16 cellular contexts compared by ENCODE assay signal in genomic region chr11:26904801-26905200, GRCh38.
"Had no signal": no experiment of that assay in that cellular context is flagged by ENCODE, and none has a peak within 500 bp of the region (broad histone marks: within the 10 kb centered on the region; RNA-seq: fewer than 3 reads in every experiment).

No MANE protein-coding gene starts in this region.

- H3K27ac ChIP-seq: colonic mucosa, heart right ventricle, neutrophil, skin epidermis, tibial nerve, upper lobe of right lung had no signal

- H3K4me3 Mint-ChIP-seq: naive thymus-derived CD4-positive, alpha-beta T cell; nephron progenitor cell; stimulated activated effector memory CD8-positive, alpha-beta T cell treated with anti-CD3 and anti-CD28 coated beads, Interleukin-12 subunit alpha, Interleukin-12 subunit beta, amount 100 ng/mL, for 72 hours had no signal

- H3K27me3 Mint-ChIP-seq: naive thymus-derived CD4-positive, alpha-beta T cell had no signal

- H3K9me3 ChIP-seq: colonic mucosa, heart right ventricle, neutrophil, tibial nerve, upper lobe of right lung, vagina had no signal

- H3K27me3 ChIP-seq: colonic mucosa, heart right ventricle, neutrophil, tibial nerve, upper lobe of right lung, vagina had no signal

- H3K36me3 ChIP-seq: colonic mucosa, heart right ventricle, neutrophil, tibial nerve, upper lobe of right lung, vagina had no signal

- DNase-seq: colonic mucosa; dermis blood vessel endothelial cell; heart right ventricle; kidney glomerular epithelial cell; naive thymus-derived CD4-positive, alpha-beta T cell; nephron progenitor cell; posterior cingulate gyrus; stimulated activated CD4-positive, alpha-beta T cell treated with anti-CD3 and anti-CD28 coated beads, Interleukin-12 subunit alpha, Interleukin-12 subunit beta, amount 100 ng/mL, for 4 hours; stimulated activated naive CD8-positive, alpha-beta T cell treated with anti-CD3 and anti-CD28 coated beads, Interleukin-15, Interleukin-2, amounts not matched to agents 100 U/mL and 50 U/mL, for 24 hours; upper lobe of right lung had no signal

- H3K9me3 Mint-ChIP-seq: nephron progenitor cell had no signal

- H3K4me1 Mint-ChIP-seq: naive thymus-derived CD4-positive, alpha-beta T cell; nephron progenitor cell; stimulated activated effector memory CD8-positive, alpha-beta T cell treated with anti-CD3 and anti-CD28 coated beads, Interleukin-12 subunit alpha, Interleukin-12 subunit beta, amount 100 ng/mL, for 72 hours had no signal

- H3K4me3 ChIP-seq: colonic mucosa, heart right ventricle, skin epidermis, tibial nerve, upper lobe of right lung, vagina had no signal

- H3K36me3 Mint-ChIP-seq: naive thymus-derived CD4-positive, alpha-beta T cell; stimulated activated effector memory CD8-positive, alpha-beta T cell treated with anti-CD3 and anti-CD28 coated beads, Interleukin-12 subunit alpha, Interleukin-12 subunit beta, amount 100 ng/mL, for 72 hours had no signal

- H3K4me1 ChIP-seq: colonic mucosa, heart right ventricle, upper lobe of right lung had no signal

- ATAC-seq: heart right ventricle; naive thymus-derived CD4-positive, alpha-beta T cell; sciatic nerve; stimulated activated effector memory CD8-positive, alpha-beta T cell treated with anti-CD3 and anti-CD28 coated beads, Interleukin-12 subunit alpha, Interleukin-12 subunit beta, amount 100 ng/mL, for 72 hours; stimulated activated naive CD8-positive, alpha-beta T cell treated with anti-CD3 and anti-CD28 coated beads, Interleukin-15, Interleukin-2, amounts not matched to agents 100 U/mL and 50 U/mL, for 24 hours; upper lobe of right lung had no signal

- H3K27ac Mint-ChIP-seq: naive thymus-derived CD4-positive, alpha-beta T cell; nephron progenitor cell; stimulated activated effector memory CD8-positive, alpha-beta T cell treated with anti-CD3 and anti-CD28 coated beads, Interleukin-12 subunit alpha, Interleukin-12 subunit beta, amount 100 ng/mL, for 72 hours had no signal
